In genomic region chr1:152153996-152154395, GRCh38 we compare ENCODE assay signal across 11 cellular contexts. TPM values are rescaled to one million over a fixed set of nuclear protein-coding genes. Genes with fewer than 3 reads are reported as not detected.
"Had no signal": no experiment of that assay in that cellular context is flagged by ENCODE, and none has a peak within 500 bp of the region (broad histone marks: within the 10 kb centered on the region; RNA-seq: fewer than 3 reads in every experiment).

No MANE protein-coding gene starts in this region.

- H3K4me3 ChIP-seq: GM23248, HAP-1 had no signal

- H3K4me3 Mint-ChIP-seq: HFFc6, IgD-negative memory B cell had no signal

- H3K4me1 ChIP-seq: HAP-1 had no signal

- ATAC-seq: HCT116, HepG2 had no signal

- H3K9me3 ChIP-seq: HAP-1 had no signal

- H3K36me3 ChIP-seq: HAP-1 had no signal

- H3K27ac ChIP-seq: GM23248, HL-60 had no signal

- H3K4me1 Mint-ChIP-seq: IgD-negative memory B cell had no signal

- H3K27me3 Mint-ChIP-seq: IgD-negative memory B cell had no signal

- H3K27ac Mint-ChIP-seq: HFFc6, IgD-negative memory B cell had no signal

- H3K9me3 Mint-ChIP-seq: HFFc6 had no signal

- DNase-seq: GM23248, GOT3, H7, HFFc6 had no signal

RNA-seq across cellular contexts. Expression of gene RPTN, which starts 5.0 kb away (rescaled TPM):
- total RNA-seq: GM23248, H4, H7, HepG2, HFFc6, HT1080 had no signal
- polyA plus RNA-seq: HepG2, IgD-negative memory B cell had no signal

RNA-seq across cellular contexts. Expression of gene TCHH, which starts 38.8 kb away (rescaled TPM):
- total RNA-seq: H4, H7, HepG2, HT1080 had no signal
- polyA plus RNA-seq: HepG2, IgD-negative memory B cell had no signal
